7 cellular contexts compared by ENCODE assay signal in the genomic region with DNA sequence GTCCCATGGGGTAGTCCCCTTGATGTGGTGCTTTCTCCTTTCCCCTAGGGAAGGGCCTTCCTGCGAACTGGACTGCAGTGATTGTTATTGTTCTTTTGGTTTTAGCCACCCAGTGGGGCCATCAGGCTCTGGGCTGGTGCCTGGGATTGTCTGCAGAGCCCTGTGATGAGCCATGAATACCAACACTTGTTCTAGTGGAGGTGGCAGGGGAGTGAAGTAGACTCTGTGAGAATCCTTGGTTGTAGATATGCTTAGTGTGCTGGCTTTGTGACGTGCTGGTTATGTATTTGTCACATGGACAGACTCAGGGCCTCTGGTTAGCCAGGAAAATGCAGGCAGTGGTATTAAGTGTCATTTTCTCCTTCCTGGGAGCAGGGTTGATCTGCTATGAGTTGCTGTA.
"Had no signal": no experiment of that assay in that cellular context is flagged by ENCODE, and none has a peak within 500 bp of the region (broad histone marks: within the 10 kb centered on the region; RNA-seq: fewer than 3 reads in every experiment).

No MANE protein-coding gene starts in this region.

- H3K4me3 ChIP-seq: GM23248, HAP-1 had no signal

- DNase-seq: GM23248, GOT3, H7, HFFc6, IMR-90 had no signal

- H3K4me3 Mint-ChIP-seq: HFFc6 had no signal

- H3K27ac ChIP-seq: GM23248 had no signal

- H3K27ac Mint-ChIP-seq: HFFc6 had no signal

- H3K4me1 ChIP-seq: HAP-1 had no signal

- ATAC-seq: HCT116 had no signal

- H3K36me3 ChIP-seq: HAP-1 had no signal

- H3K9ac ChIP-seq: GM23248 had no signal

- H2AFZ ChIP-seq: GM23248 had no signal
